ENCODE assay signal across 25 cellular contexts in the genomic region with DNA sequence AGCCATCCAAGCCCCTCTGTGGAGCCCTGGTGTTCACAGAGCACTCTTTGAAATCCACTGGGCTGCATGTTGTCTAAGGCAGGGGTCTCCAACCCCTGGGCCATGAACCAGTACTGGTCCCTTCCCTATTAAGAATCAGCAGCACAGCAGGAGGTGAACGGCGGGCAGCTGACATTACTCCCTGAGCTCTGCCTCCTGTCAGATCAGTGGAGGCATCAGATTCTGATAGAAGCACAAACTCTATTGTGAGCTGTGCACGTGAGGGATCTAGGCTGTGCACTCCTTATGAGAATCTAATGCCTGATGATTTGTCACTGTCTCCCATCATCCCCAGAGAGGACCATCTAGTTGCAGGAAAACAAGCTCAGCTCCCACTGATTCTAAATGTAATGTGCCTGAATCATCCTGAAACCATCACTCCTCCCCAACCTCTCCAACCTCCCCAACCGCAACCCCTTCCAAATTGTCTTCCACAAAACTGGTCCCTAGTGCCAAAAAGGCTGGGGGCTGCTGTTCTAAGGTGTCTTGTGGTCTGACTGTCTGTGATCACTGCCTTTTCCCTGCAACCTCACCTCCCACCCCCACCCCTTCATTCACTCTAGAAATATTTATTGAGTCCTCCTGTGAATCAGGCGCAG.
DNase-seq lines count a peak whose midpoint lies in the region; FAIRE-seq and TF ChIP-seq lines count a peak whose summit lies in the region.
"Had no signal": no experiment of that assay in that cellular context is flagged by ENCODE, and none has a peak within 500 bp of the region (broad histone marks: within the 10 kb centered on the region; RNA-seq: fewer than 3 reads in every experiment).

No MANE protein-coding gene starts in this region.

- no peak overlapping the region for H3K14ac ChIP-seq in H1 (ENCODE audit: insufficient read length)

- no peak overlapping the region for H3K4me2 ChIP-seq in GM23248 (ENCODE audit: unreplicated experiment)
- no peak overlapping the region for H3K4me2 ChIP-seq in H1 (ENCODE audit: insufficient read depth in 1 of 2, low read depth in 2 of 2, low read length in 2 of 2)
- H3K4me2 ChIP-seq: PC-9, SK-N-SH had no signal

- no peaks in the 10 kb centered on the region for H3K27me3 Mint-ChIP-seq in progenitor cell of endocrine pancreas

- H3K27ac ChIP-seq in GM23248 (0 out of 2 replicates have a peak overlapping the region, but pooled peaks have one; percentile 23), H1 (ENCODE audit: low read depth, low read length) (no peak overlapping the region)
- H3K27ac ChIP-seq: colonic mucosa, foreskin keratinocyte, PC-9, sigmoid colon, suprapubic skin had no signal

- no peak overlapping the region; the same call in 1 of the 2 replicates for H3K18ac ChIP-seq in H1 (ENCODE audit: extremely low read depth, low read length)

- H2AK5ac ChIP-seq in H1 (ENCODE audit: low read depth, low read length): no peak overlapping the region

- no peak for TF ChIP-seq RAD21 in H1 (IDR thresholded peaks at IDR 0.05 in 1 of 2, conservative IDR thresholded peaks at IDR 0.05 in 1 of 2; ENCODE audit: low read depth in 2 of 2, low read length in 2 of 2)

- peaks cover 71% of the 10 kb centered on the region for H3K4me1 Mint-ChIP-seq in progenitor cell of endocrine pancreas (ENCODE audit: low read depth)
- H3K4me1 Mint-ChIP-seq: B cell had no signal

- DNase-seq in GM23248: peak; percentile 52
- DNase-seq in NCI-H345 (lab: John Stamatoyannopoulos, UW): peak; percentile 62
- DNase-seq in H1 (ENCODE audit: low read depth in 1 of 2, low spot score in 2 of 2): no peak
- no peak for DNase-seq in progenitor cell of endocrine pancreas (ENCODE audit: low spot score, unreplicated experiment)
- DNase-seq in SW480 (ENCODE audit: low spot score): no peak
- DNase-seq in foreskin melanocyte: no peak
- DNase-seq in hippocampal formation (lab: John Stamatoyannopoulos, UW): no peak
- DNase-seq: activated CD4-positive, alpha-beta T cell treated with anti-CD3 and anti-CD28 coated beads for 4 hours; activated CD8-positive, alpha-beta memory T cell treated with anti-CD3 and anti-CD28 coated beads, Interleukin-2, amount 50 U/mL, for 48 hours; activated naive CD4-positive, alpha-beta T cell; colonic mucosa; DMS 273 treated with DMSO at 0.1 percent for 48 hours; foreskin keratinocyte; HCEC 1CT; left cardiac atrium; NCI-H1417 treated with DMSO at 0.1 percent for 48 hours; NCI-H524; PC-9; sigmoid colon; SK-N-SH; stimulated activated CD4-positive, alpha-beta T cell treated with anti-CD3 and anti-CD28 coated beads, Interleukin-4, amount 100 ng/mL, for 1 hour; stimulated activated CD8-positive, alpha-beta memory T cell treated with anti-CD3 and anti-CD28 coated beads, Interleukin-4, amount 100 ng/mL, for 48 hours had no signal

- H4K5ac ChIP-seq in H1 (ENCODE audit: insufficient read length, low read depth, low read length): no peak overlapping the region

- H2AFZ ChIP-seq in GM23248 (no peak overlapping the region), H1 (ENCODE audit: low read length) (no peak overlapping the region)
- H2AFZ ChIP-seq: PC-9 had no signal

- in situ Hi-C loops in GM23248 (cut with MboI): loop anchor here (5.0 kb wide), 1 partner anchor 418 kb away; no protein-coding TSS in a partner anchor

- H4K20me1 ChIP-seq in GM23248 (ENCODE audit: insufficient read depth) (no peaks in the 10 kb centered on the region), H1 (replicated peaks in 1 of 2; ENCODE audit: control insufficient read depth in 1 of 2, insufficient read depth in 2 of 2, low read length in 2 of 2) (no peaks in the 10 kb centered on the region)

- peak overlapping the region; percentile 41; the same call in 1 of the 2 replicates for H2BK12ac ChIP-seq in H1 (ENCODE audit: low read depth, low read length)

- H3K4ac ChIP-seq in H1 (replicated peaks; ENCODE audit: insufficient read length, low read depth, low read length): no peak overlapping the region

- no peaks in the 10 kb centered on the region for H3K9me3 Mint-ChIP-seq in progenitor cell of endocrine pancreas (ENCODE audit: low read depth)

- H3K79me1 ChIP-seq in H1 (ENCODE audit: low read depth, low read length): no peaks in the 10 kb centered on the region

- no peak overlapping the region for H4K91ac ChIP-seq in H1 (replicated peaks; ENCODE audit: insufficient read length, low read length)

- H3K23me2 ChIP-seq in H1 (ENCODE audit: low read depth, low read length): no peaks in the 10 kb centered on the region

- H3K4me3 ChIP-seq in GM23248 (no peak overlapping the region), H1 (ENCODE audit: extremely low read depth in 1 of 4, insufficient read depth in 2 of 4, low read depth in 3 of 4, low read length in 4 of 4) (no peak overlapping the region)
- H3K4me3 ChIP-seq: ascending aorta, colonic mucosa, PC-9, sigmoid colon, suprapubic skin had no signal

- H3K27me3 ChIP-seq in GM23248 (replicated peaks; ENCODE audit: insufficient read depth): no peaks in the 10 kb centered on the region
- H3K27me3 ChIP-seq in H1 (replicated peaks in 1 of 4; ENCODE audit: control insufficient read depth in 3 of 4, extremely low read depth in 1 of 4, insufficient read depth in 3 of 4, low read length in 3 of 4): no peaks in the 10 kb centered on the region
- H3K27me3 ChIP-seq: ascending aorta, colonic mucosa, sigmoid colon, suprapubic skin had no signal

- no peak overlapping the region for H2BK120ac ChIP-seq in H1 (replicated peaks; ENCODE audit: low read depth, low read length)

- H2BK15ac ChIP-seq in H1 (ENCODE audit: low read length): no peak overlapping the region

- no peaks in the 10 kb centered on the region for H3K79me2 ChIP-seq in GM23248 (ENCODE audit: insufficient read depth)
- H3K79me2 ChIP-seq in H1 (ENCODE audit: control insufficient read depth in 1 of 2, insufficient read depth in 2 of 2, low read length in 2 of 2): no peaks in the 10 kb centered on the region

- peaks cover 26% of the 10 kb centered on the region for H3F3A ChIP-seq in GM23248 (ENCODE audit: insufficient read depth)

- H3K36me3 Mint-ChIP-seq in progenitor cell of endocrine pancreas (ENCODE audit: insufficient read depth): peaks cover 2% of the 10 kb centered on the region

- TF ChIP-seq EP300 in H1 (IDR thresholded peaks at IDR 0.05; ENCODE audit: borderline replicate concordance in 1 of 2, low read depth in 2 of 2, low read length in 2 of 2): no peak

- no peak for FAIRE-seq in H1 (lab: Jason Lieb, UNC)

- H4K8ac ChIP-seq in H1 (ENCODE audit: extremely low read depth, insufficient read depth, low read length): no peak overlapping the region

- peak overlapping the region; percentile 26; the same call in 1 of the 2 replicates for H2BK5ac ChIP-seq in H1 (ENCODE audit: low read depth, low read length)

- 63 to 66% methylated on average over 5 of the region's 5 CpGs for WGBS in GM23248 (ENCODE audit: low coverage in 1 of 2, low lambda C conversion rate in 2 of 2, missing lambda C conversion rate in 2 of 2), 2 experiments
- WGBS in H1 (ENCODE audit: extremely low coverage in 1 of 2, insufficient coverage in 1 of 2, insufficient read length in 1 of 2, insufficient replicate concordance in 2 of 2, low coverage in 1 of 2, low lambda C conversion rate in 2 of 2, missing lambda C conversion rate in 1 of 2), 2 experiments: 60% methylated on average over 5 of the region's 5 CpGs; no CpG with 5 or more reads in 1 of the 2 experiments

- H3K4me1 ChIP-seq in GM23248 (ENCODE audit: insufficient read depth): peaks cover 47% of the 10 kb centered on the region
- H3K4me1 ChIP-seq in H1 (replicated peaks in 1 of 4; ENCODE audit: control insufficient read depth in 3 of 4, insufficient read depth in 4 of 4, low read length in 3 of 4): peaks cover 0 to 18% (median 11%) of the 10 kb centered on the region in 4 experiments; a peak in 6 of 7 replicates
- H3K4me1 ChIP-seq: colonic mucosa, foreskin keratinocyte had no signal

- TF ChIP-seq POLR2A in H1 (IDR thresholded peaks at IDR 0.05; ENCODE audit: control extremely low read depth in 1 of 2, low read depth in 2 of 2, low read length in 2 of 2): no peak

- H3K56ac ChIP-seq in H1 (replicated peaks; ENCODE audit: insufficient read length, low read depth, low read length): no peak overlapping the region

- no peak overlapping the region for H3K23ac ChIP-seq in H1 (ENCODE audit: insufficient read length)

- H3K9ac ChIP-seq in GM23248 (no peak overlapping the region), H1 (replicated peaks in 1 of 4; ENCODE audit: extremely low read depth in 1 of 4, low read depth in 3 of 4, low read length in 3 of 4) (no peak overlapping the region)
- H3K9ac ChIP-seq: SK-N-SH had no signal

- TF ChIP-seq CTCF in H1 (IDR thresholded peaks at IDR 0.05; ENCODE audit: control extremely low read depth in 1 of 3, insufficient read depth in 1 of 3, low read depth in 1 of 3, low read length in 3 of 3): no peak
- no peak for TF ChIP-seq CTCF in progenitor cell of endocrine pancreas (IDR thresholded peaks at IDR 0.05; ENCODE audit: unreplicated experiment)

- POLR2A ChIA-PET in H1 (lab: Charles Lee; ENCODE audit: partially characterized antibody): interaction anchor here (0.6 to 3.4 kb wide), 4 partner anchors 10 to 419 kb away, joined by 3 to 22 read pairs (median 3); no protein-coding TSS in a partner anchor

- no peaks in the 10 kb centered on the region for H3K9me2 ChIP-seq in GM23248 (ENCODE audit: insufficient read depth)
- H3K9me2 ChIP-seq: SK-N-SH had no signal

- H3K36me3 ChIP-seq in GM23248 (ENCODE audit: low read depth): no peaks in the 10 kb centered on the region
- H3K36me3 ChIP-seq in H1 (ENCODE audit: control insufficient read depth in 2 of 4, insufficient read depth in 4 of 4, low read length in 3 of 4): no peaks in the 10 kb centered on the region
- H3K36me3 ChIP-seq: ascending aorta, colonic mucosa, sigmoid colon, suprapubic skin had no signal

- H3K4me3 Mint-ChIP-seq in progenitor cell of endocrine pancreas (ENCODE audit: low read depth): no peak overlapping the region
- H3K4me3 Mint-ChIP-seq: B cell had no signal

- H3K27ac Mint-ChIP-seq in progenitor cell of endocrine pancreas: peak overlapping the region; percentile 87
- H3K27ac Mint-ChIP-seq: B cell had no signal

- 0 out of 2 replicates have a peak overlapping the region, but pooled peaks have one; percentile 3 for H2BK20ac ChIP-seq in H1 (ENCODE audit: low read length)

- CTCF ChIA-PET in H1 (lab: Charles Lee; ENCODE audit: partially characterized antibody): interaction anchor here (0.6 to 5.0 kb wide), 20 partner anchors 8 to 438 kb away, joined by 3 to 44 read pairs (median 7); no protein-coding TSS in a partner anchor

- no peaks in the 10 kb centered on the region for H3K9me3 ChIP-seq in GM23248 (ENCODE audit: low read depth)
- peaks cover 5 to 9% of the 10 kb centered on the region in 2 experiments; a peak in 3 of 4 replicates for H3K9me3 ChIP-seq in H1 (ENCODE audit: insufficient read depth in 2 of 2, low read depth in 1 of 2, low read length in 1 of 2)
- H3K9me3 ChIP-seq: ascending aorta, colonic mucosa, sigmoid colon, SK-N-SH, suprapubic skin had no signal

TF ChIP-seq in H1, 55 proteins besides CTCF, POLR2A, EP300 and RAD21:
- TF ChIP-seq CBX8 (IDR thresholded peaks at IDR 0.05; ENCODE audit: borderline replicate concordance, low read depth, low read length): no peak
- no peak for TF ChIP-seq NRF1 (IDR thresholded peaks at IDR 0.05; ENCODE audit: low read depth, low read length)
- TF ChIP-seq TAF7 (optimal IDR thresholded peaks at IDR 0.05; ENCODE audit: borderline replicate concordance, low read depth, low read length): peak; percentile 36

Comparison
In these comparisons a context has a peak if more than half of its experiments do, and no peak if none do; other contexts are left out.
1. DNase-seq: peak in GM23248 (single experiment) and NCI-H345 (single experiment); none in H1 (0 of 2), progenitor cell of endocrine pancreas (single experiment), SW480 (single experiment), foreskin melanocyte (single experiment) and hippocampal formation (0 of 2).